In genomic region chr22:31122532-31123291, GRCh38 we compare ENCODE assay signal across 8 cellular contexts. TPM values are rescaled to one million over a fixed set of nuclear protein-coding genes. Genes with fewer than 3 reads are reported as not detected.
DNase-seq lines count a peak whose midpoint lies in the region; ATAC-seq, FAIRE-seq and TF ChIP-seq lines count a peak whose summit lies in the region.

TSS of gene INPP5J (plus strand) at chr22:31122966. CDS start at chr22:31123015, 49 bp downstream.

- no peaks in the 10 kb centered on the region for H3K36me3 ChIP-seq in lung (ENCODE audit: control insufficient read depth in 2 of 2, insufficient read depth in 2 of 2, low read length in 2 of 2)

- H3K4me3 ChIP-seq in coronary artery (peak within 1 kb of the TSS; percentile 71), lung (peak within 1 kb of the TSS; percentile 21)

- no peak for ATAC-seq in lung (ENCODE audit: insufficient read depth, low FRiP score)
- ATAC-seq in GM18868 (IDR thresholded peaks at IDR 0.05; ENCODE audit: unreplicated experiment), result no peak
- ATAC-seq in GM18511 (IDR thresholded peaks at IDR 0.05; ENCODE audit: unreplicated experiment), result no peak

- DNase-seq in G401 (ENCODE audit: low spot score) (peak; percentile 93), NCI-H526 (lab: John Stamatoyannopoulos, UW) (peak; percentile 63 to 83), coronary artery (ENCODE audit: low spot score) (no peak), lung (ENCODE audit: low spot score) (peak; percentile 58), urothelium cell line (ENCODE audit: low spot score) (peak; percentile 90), NOMO-1 treated with dmso at 0.1 percent for 144 hours (lab: John Stamatoyannopoulos, UW; ENCODE audit: unreplicated experiment) (no peak)

- TF ChIP-seq CTCF in coronary artery (IDR thresholded peaks at IDR 0.05) (no peak), lung (IDR thresholded peaks at IDR 0.05; ENCODE audit: control extremely low read depth, extremely low read depth) (no peak)

- in situ Hi-C loops in G401 (cut with HindIII; ENCODE audit: low sequenced_read_pairs), result no loop called here

- H3K27ac ChIP-seq in coronary artery (peak within 1 kb of the TSS; percentile 15 to 68), lung (ENCODE audit: low read depth in 1 of 2, low read length in 1 of 2) (peak within 1 kb of the TSS; percentile 9 to 80)

- H3K4me1 ChIP-seq in lung (ENCODE audit: control insufficient read depth in 2 of 2, insufficient read depth in 2 of 2, low read length in 2 of 2), result peaks cover 0 to 1% of the 10 kb centered on the region in 2 donors

- 40 to 64% methylated on average over 10 of the region's 10 CpGs for WGBS in lung, 2 donors

- no peaks in the 10 kb centered on the region for H3K27me3 ChIP-seq in lung (ENCODE audit: control insufficient read depth, insufficient read depth)

- H3K9me3 ChIP-seq in lung (ENCODE audit: control insufficient read depth in 2 of 2, insufficient read depth in 1 of 2, low read length in 1 of 2), result no peaks in the 10 kb centered on the region

- FAIRE-seq in urothelium cell line (lab: Jason Lieb, UNC), result peak; percentile 48

RNA-seq across cellular contexts. Expression of gene INPP5J, which starts in this region (rescaled TPM):
- total RNA-seq in G401 (2014; rRNA removed; shearing (Covaris generic)), result 0.74 and 3.0 TPM in 2 replicates
- 1 to 10 TPM; 1.3 to 6.5 TPM for total RNA-seq in lung
- 1 to 10 TPM; 1.2 to 2.9 TPM for polyA plus RNA-seq in lung

Comparison
In these comparisons a context has a peak if more than half of its experiments do, and no peak if none do; other contexts are left out.
1. DNase-seq: peak in G401 (single experiment), NCI-H526 (2 of 2), lung (single experiment) and urothelium cell line (single experiment); none in coronary artery (single experiment) and NOMO-1 treated with dmso at 0.1 percent for 144 hours (single experiment).